ENCODE assay signal across 24 cellular contexts in the genomic region with DNA sequence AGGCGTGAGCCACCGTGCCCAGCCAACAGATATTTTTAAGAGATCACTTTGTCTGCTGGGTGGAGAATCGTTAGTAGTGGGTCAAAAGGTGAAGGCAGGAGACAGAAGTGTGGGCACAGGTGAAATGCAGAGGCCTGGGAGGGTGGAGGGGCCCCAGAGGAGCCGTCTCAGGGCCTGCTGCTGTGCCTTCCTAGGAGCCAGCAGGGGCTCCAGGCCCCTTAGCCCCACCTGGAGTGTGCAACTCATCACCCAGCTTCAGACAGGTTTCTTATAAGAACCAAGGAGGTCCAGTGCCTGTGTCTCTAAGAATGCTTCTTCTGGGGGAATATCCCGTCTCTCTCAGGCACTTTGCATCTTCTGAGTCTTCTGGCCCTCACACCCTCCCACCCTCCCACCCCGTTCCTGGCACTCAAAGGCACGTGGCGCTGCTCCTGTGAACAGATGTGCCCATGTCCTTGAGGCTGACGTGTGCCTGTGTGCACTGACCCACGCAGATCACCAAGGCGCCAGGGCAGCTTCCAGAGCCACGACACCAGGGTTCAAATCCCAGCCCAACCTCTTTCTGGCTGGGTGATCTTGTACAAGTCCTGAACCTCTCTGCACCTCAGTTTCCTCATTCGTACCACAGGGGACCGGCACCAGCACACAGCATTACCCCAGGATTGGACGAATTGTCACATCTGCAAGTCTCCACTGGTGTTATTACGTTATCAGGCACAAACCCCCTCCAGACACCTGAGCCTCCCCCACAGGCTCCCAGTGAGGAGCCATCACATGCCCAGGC. TPM values are rescaled to one million over a fixed set of nuclear protein-coding genes. Genes with fewer than 3 reads are reported as not detected.
DNase-seq lines count a peak whose midpoint lies in the region; ATAC-seq and TF ChIP-seq lines count a peak whose summit lies in the region.
"Had no signal": no experiment of that assay in that cellular context is flagged by ENCODE, and none has a peak within 500 bp of the region (broad histone marks: within the 10 kb centered on the region; RNA-seq: fewer than 3 reads in every experiment).

No MANE protein-coding gene starts in this region.

- no peaks in the 10 kb centered on the region for H3K27me3 ChIP-seq in CD8-positive, alpha-beta T cell (ENCODE audit: insufficient read depth, low read length)
- H3K27me3 ChIP-seq: BLaER1, foreskin keratinocyte, right lobe of liver had no signal

- H3K4me3 ChIP-seq in CD8-positive, alpha-beta T cell (ENCODE audit: low read depth, low read length): no peak overlapping the region
- H3K4me3 ChIP-seq: BLaER1, esophagus squamous epithelium, left ventricle myocardium inferior, right lobe of liver, tibial artery had no signal

- no peak overlapping the region for H3K27ac ChIP-seq in CD8-positive, alpha-beta T cell (ENCODE audit: low read depth, low read length)
- H3K27ac ChIP-seq: BLaER1, esophagus squamous epithelium, foreskin keratinocyte, left ventricle myocardium inferior, right lobe of liver, tibial artery had no signal

- H3K9me3 Mint-ChIP-seq in activated CD8-positive, alpha-beta memory T cell treated with anti-CD3 and anti-CD28 coated beads, Interleukin-2, amount 10 ng/mL, durations not matched to agents 7 days and 5 days (ENCODE audit: low read depth): no peaks in the 10 kb centered on the region
- no peaks in the 10 kb centered on the region for H3K9me3 Mint-ChIP-seq in CD8-positive, alpha-beta T cell
- H3K9me3 Mint-ChIP-seq in activated T-helper 1 cell treated with anti-CD3 and anti-CD28 coated beads, Interleukin-12 subunit alpha, Interleukin-12 subunit beta, Interleukin-2, Interleukin-4 antibody, amounts not matched to agents 30 ng/mL and 10 ng/mL and 1 ng/mL, durations not matched to agents 14 hours and 24 hours and 36 hours: no peaks in the 10 kb centered on the region
- H3K9me3 Mint-ChIP-seq in stimulated activated effector memory CD8-positive, alpha-beta T cell treated with anti-CD3 and anti-CD28 coated beads, Interleukin-12 subunit alpha, Interleukin-12 subunit beta, amount 100 ng/mL, for 72 hours: no peaks in the 10 kb centered on the region
- H3K9me3 Mint-ChIP-seq: activated T-cell treated with anti-CD3 and anti-CD28 coated beads, Interleukin-2, amount 50 U/mL, for 4 hours had no signal

- H3K4me1 Mint-ChIP-seq in activated CD8-positive, alpha-beta memory T cell treated with anti-CD3 and anti-CD28 coated beads, Interleukin-2, amount 10 ng/mL, durations not matched to agents 7 days and 5 days: peaks cover 52% of the 10 kb centered on the region
- peaks cover 50% of the 10 kb centered on the region for H3K4me1 Mint-ChIP-seq in CD8-positive, alpha-beta T cell (ENCODE audit: low read depth)
- H3K4me1 Mint-ChIP-seq in activated T-helper 1 cell treated with anti-CD3 and anti-CD28 coated beads, Interleukin-12 subunit alpha, Interleukin-12 subunit beta, Interleukin-2, Interleukin-4 antibody, amounts not matched to agents 30 ng/mL and 10 ng/mL and 1 ng/mL, durations not matched to agents 14 hours and 24 hours and 36 hours (ENCODE audit: low read depth): peaks cover 46% of the 10 kb centered on the region
- peaks cover 51% of the 10 kb centered on the region for H3K4me1 Mint-ChIP-seq in stimulated activated effector memory CD8-positive, alpha-beta T cell treated with anti-CD3 and anti-CD28 coated beads, Interleukin-12 subunit alpha, Interleukin-12 subunit beta, amount 100 ng/mL, for 72 hours

- intact Hi-C loops in CD8-positive, alpha-beta T cell (cut with DNase I, micrococcal nuclease): loop anchor here in 1 of 2 experiments (5.0 kb wide), 3 partner anchors 48 to 652 kb away; a partner anchor contains a TSS
- intact Hi-C loops in activated T-helper 1 cell treated with anti-CD3 and anti-CD28 coated beads, Interleukin-12 subunit alpha, Interleukin-12 subunit beta, Interleukin-2, Interleukin-4 antibody, amounts not matched to agents 30 ng/mL and 10 ng/mL and 1 ng/mL, durations not matched to agents 14 hours and 24 hours and 36 hours (cut with micrococcal nuclease): loop anchor here (5.0 kb wide), 1 partner anchor 48 kb away; a partner anchor contains a TSS

- H3K36me3 Mint-ChIP-seq in activated CD8-positive, alpha-beta memory T cell treated with anti-CD3 and anti-CD28 coated beads, Interleukin-2, amount 10 ng/mL, durations not matched to agents 7 days and 5 days: peaks cover 8% of the 10 kb centered on the region
- peaks cover 17% of the 10 kb centered on the region for H3K36me3 Mint-ChIP-seq in CD8-positive, alpha-beta T cell
- peaks cover 8% of the 10 kb centered on the region for H3K36me3 Mint-ChIP-seq in activated T-helper 1 cell treated with anti-CD3 and anti-CD28 coated beads, Interleukin-12 subunit alpha, Interleukin-12 subunit beta, Interleukin-2, Interleukin-4 antibody, amounts not matched to agents 30 ng/mL and 10 ng/mL and 1 ng/mL, durations not matched to agents 14 hours and 24 hours and 36 hours (ENCODE audit: low read depth)
- peaks cover 25% of the 10 kb centered on the region for H3K36me3 Mint-ChIP-seq in stimulated activated effector memory CD8-positive, alpha-beta T cell treated with anti-CD3 and anti-CD28 coated beads, Interleukin-12 subunit alpha, Interleukin-12 subunit beta, amount 100 ng/mL, for 72 hours
- H3K36me3 Mint-ChIP-seq: brain had no signal

- no peaks in the 10 kb centered on the region for H3K27me3 Mint-ChIP-seq in activated CD8-positive, alpha-beta memory T cell treated with anti-CD3 and anti-CD28 coated beads, Interleukin-2, amount 10 ng/mL, durations not matched to agents 7 days and 5 days
- H3K27me3 Mint-ChIP-seq in CD8-positive, alpha-beta T cell (ENCODE audit: low read depth): no peaks in the 10 kb centered on the region
- H3K27me3 Mint-ChIP-seq in activated T-helper 1 cell treated with anti-CD3 and anti-CD28 coated beads, Interleukin-12 subunit alpha, Interleukin-12 subunit beta, Interleukin-2, Interleukin-4 antibody, amounts not matched to agents 30 ng/mL and 10 ng/mL and 1 ng/mL, durations not matched to agents 14 hours and 24 hours and 36 hours (ENCODE audit: insufficient read depth): no peaks in the 10 kb centered on the region

- TF ChIP-seq CTCF in CD8-positive, alpha-beta T cell (IDR thresholded peaks at IDR 0.05): no peak

- H3K27ac Mint-ChIP-seq in activated CD8-positive, alpha-beta memory T cell treated with anti-CD3 and anti-CD28 coated beads, Interleukin-2, amount 10 ng/mL, durations not matched to agents 7 days and 5 days: peak overlapping the region; percentile 26
- H3K27ac Mint-ChIP-seq in CD8-positive, alpha-beta T cell: peak overlapping the region; percentile 37
- no peak overlapping the region for H3K27ac Mint-ChIP-seq in activated T-helper 1 cell treated with anti-CD3 and anti-CD28 coated beads, Interleukin-12 subunit alpha, Interleukin-12 subunit beta, Interleukin-2, Interleukin-4 antibody, amounts not matched to agents 30 ng/mL and 10 ng/mL and 1 ng/mL, durations not matched to agents 14 hours and 24 hours and 36 hours
- H3K27ac Mint-ChIP-seq in stimulated activated effector memory CD8-positive, alpha-beta T cell treated with anti-CD3 and anti-CD28 coated beads, Interleukin-12 subunit alpha, Interleukin-12 subunit beta, amount 100 ng/mL, for 72 hours: peak overlapping the region; percentile 37
- H3K27ac Mint-ChIP-seq: brain, progenitor cell of endocrine pancreas had no signal

- CTCF ChIA-PET in activated CD8-positive, alpha-beta memory T cell treated with anti-CD3 and anti-CD28 coated beads, Interleukin-2, amount 10 ng/mL, durations not matched to agents 7 days and 5 days (lab: Charles Lee): interaction anchor here (1.2 kb wide), 1 partner anchor 9 kb away, joined by 3 read pairs; no protein-coding TSS in a partner anchor
- CTCF ChIA-PET in CD8-positive, alpha-beta T cell (lab: Charles Lee): interaction anchor here (0.8 kb wide), 1 partner anchor 12 kb away, joined by 3 read pairs; no protein-coding TSS in a partner anchor

- H3K4me3 Mint-ChIP-seq in activated CD8-positive, alpha-beta memory T cell treated with anti-CD3 and anti-CD28 coated beads, Interleukin-2, amount 10 ng/mL, durations not matched to agents 7 days and 5 days: no peak overlapping the region
- no peak overlapping the region for H3K4me3 Mint-ChIP-seq in CD8-positive, alpha-beta T cell
- peak overlapping the region; percentile 13 for H3K4me3 Mint-ChIP-seq in activated T-helper 1 cell treated with anti-CD3 and anti-CD28 coated beads, Interleukin-12 subunit alpha, Interleukin-12 subunit beta, Interleukin-2, Interleukin-4 antibody, amounts not matched to agents 30 ng/mL and 10 ng/mL and 1 ng/mL, durations not matched to agents 14 hours and 24 hours and 36 hours
- H3K4me3 Mint-ChIP-seq in stimulated activated effector memory CD8-positive, alpha-beta T cell treated with anti-CD3 and anti-CD28 coated beads, Interleukin-12 subunit alpha, Interleukin-12 subunit beta, amount 100 ng/mL, for 72 hours: no peak overlapping the region
- H3K4me3 Mint-ChIP-seq: activated T-cell treated with anti-CD3 and anti-CD28 coated beads, Interleukin-2, amount 50 U/mL, for 4 hours; brain had no signal

- DNase-seq in activated CD8-positive, alpha-beta memory T cell treated with anti-CD3 and anti-CD28 coated beads, Interleukin-2, amount 10 ng/mL, durations not matched to agents 7 days and 5 days: no peak
- no peak for DNase-seq in activated CD8-positive, alpha-beta memory T cell treated with anti-CD3 and anti-CD28 coated beads, Interleukin-2, amount 50 U/mL, for 48 hours
- no peak for DNase-seq in CD8-positive, alpha-beta T cell
- no peak for DNase-seq in activated T-helper 1 cell treated with anti-CD3 and anti-CD28 coated beads, Interleukin-12 subunit alpha, Interleukin-12 subunit beta, Interleukin-2, Interleukin-4 antibody, amounts not matched to agents 30 ng/mL and 10 ng/mL and 1 ng/mL, durations not matched to agents 14 hours and 24 hours and 36 hours (ENCODE audit: low spot score)
- DNase-seq in stimulated activated effector memory CD8-positive, alpha-beta T cell treated with anti-CD3 and anti-CD28 coated beads, Interleukin-12 subunit alpha, Interleukin-12 subunit beta, amount 100 ng/mL, for 72 hours (ENCODE audit: low spot score in 2 of 2): no peak
- DNase-seq in middle frontal gyrus (ENCODE audit: extremely low spot score, low spot score): no peak
- no peak for DNase-seq in stimulated activated naive CD8-positive, alpha-beta T cell treated with anti-CD3 and anti-CD28 coated beads, Interleukin-15, Interleukin-2, amounts not matched to agents 100 U/mL and 50 U/mL, for 24 hours
- DNase-seq: activated naive CD4-positive, alpha-beta T cell; activated T-cell treated with anti-CD3 and anti-CD28 coated beads, Interleukin-2, amount 50 U/mL, for 4 hours; Calu3; DMS79; esophagus squamous epithelium; foreskin keratinocyte; left ventricle myocardium inferior; mesendoderm; MV-4-11; NCI-H1694; nucleus accumbens; right lobe of liver; tibial artery had no signal

- no peak for ATAC-seq in activated CD8-positive, alpha-beta memory T cell treated with anti-CD3 and anti-CD28 coated beads, Interleukin-2, amount 10 ng/mL, durations not matched to agents 7 days and 5 days
- ATAC-seq in CD8-positive, alpha-beta T cell: no peak
- ATAC-seq in stimulated activated effector memory CD8-positive, alpha-beta T cell treated with anti-CD3 and anti-CD28 coated beads, Interleukin-12 subunit alpha, Interleukin-12 subunit beta, amount 100 ng/mL, for 72 hours: no peak
- no peak for ATAC-seq in stimulated activated naive CD8-positive, alpha-beta T cell treated with anti-CD3 and anti-CD28 coated beads, Interleukin-15, Interleukin-2, amounts not matched to agents 100 U/mL and 50 U/mL, for 24 hours
- ATAC-seq: activated CD4-positive, CD25-positive, alpha-beta regulatory T cell treated with anti-CD3 and anti-CD28 coated beads, Interleukin-2, amount 50 U/mL, for 24 hours; activated T-cell treated with anti-CD3 and anti-CD28 coated beads, Interleukin-2, amount 50 U/mL, for 4 hours; foreskin keratinocyte; right lobe of liver had no signal

- peaks cover 49% of the 10 kb centered on the region for H3K4me1 ChIP-seq in CD8-positive, alpha-beta T cell (ENCODE audit: insufficient read depth, low read length)

- H3K9me3 ChIP-seq in CD8-positive, alpha-beta T cell (ENCODE audit: low read length): no peaks in the 10 kb centered on the region
- H3K9me3 ChIP-seq: BLaER1, esophagus squamous epithelium, left ventricle myocardium inferior, right lobe of liver, tibial artery had no signal

- POLR2A ChIA-PET in CD8-positive, alpha-beta T cell (lab: Charles Lee): no interaction called here

- H3K36me3 ChIP-seq in CD8-positive, alpha-beta T cell (ENCODE audit: insufficient read depth, low read length): peaks cover 5% of the 10 kb centered on the region
- H3K36me3 ChIP-seq: right lobe of liver had no signal

RNA-seq across cellular contexts. Expression of a gene that starts 3.4 kb away (rescaled TPM):
- total RNA-seq in activated CD8-positive, alpha-beta memory T cell treated with anti-CD3 and anti-CD28 coated beads, Interleukin-2, amount 10 ng/mL, durations not matched to agents 7 days and 5 days: 10 to 100 TPM; 49.6 to 68.2 TPM
- 10 to 100 TPM; 37.1 to 43.4 TPM for total RNA-seq in CD8-positive, alpha-beta T cell
- 26.2 and 27.3 TPM in 2 replicates for total RNA-seq in activated T-helper 1 cell treated with anti-CD3 and anti-CD28 coated beads, Interleukin-12 subunit alpha, Interleukin-12 subunit beta, Interleukin-2, Interleukin-4 antibody, amounts not matched to agents 30 ng/mL and 10 ng/mL and 1 ng/mL, durations not matched to agents 14 hours and 24 hours and 36 hours

RNA-seq across cellular contexts. Expression of a gene that starts 23.9 kb away (rescaled TPM):
- total RNA-seq in activated CD8-positive, alpha-beta memory T cell treated with anti-CD3 and anti-CD28 coated beads, Interleukin-2, amount 10 ng/mL, durations not matched to agents 7 days and 5 days: under 1 TPM; 0.19 to 0.29 TPM
- total RNA-seq in CD8-positive, alpha-beta T cell: under 1 TPM; 0.16 to 0.42 TPM
- 0.08 and 0.17 TPM in 2 replicates for total RNA-seq in activated T-helper 1 cell treated with anti-CD3 and anti-CD28 coated beads, Interleukin-12 subunit alpha, Interleukin-12 subunit beta, Interleukin-2, Interleukin-4 antibody, amounts not matched to agents 30 ng/mL and 10 ng/mL and 1 ng/mL, durations not matched to agents 14 hours and 24 hours and 36 hours

RNA-seq across cellular contexts. Expression of a gene that starts 41.9 kb away (rescaled TPM):
- total RNA-seq in activated CD8-positive, alpha-beta memory T cell treated with anti-CD3 and anti-CD28 coated beads, Interleukin-2, amount 10 ng/mL, durations not matched to agents 7 days and 5 days: 100 to 1,000 TPM in 1 of 2 experiments, 10 to 100 TPM in 1; 97.2 to 118 TPM
- 100 to 1,000 TPM; 112 to 115 TPM for total RNA-seq in CD8-positive, alpha-beta T cell
- total RNA-seq in activated T-helper 1 cell treated with anti-CD3 and anti-CD28 coated beads, Interleukin-12 subunit alpha, Interleukin-12 subunit beta, Interleukin-2, Interleukin-4 antibody, amounts not matched to agents 30 ng/mL and 10 ng/mL and 1 ng/mL, durations not matched to agents 14 hours and 24 hours and 36 hours: 81.0 and 88.7 TPM in 2 replicates

RNA-seq across cellular contexts. Expression of a gene that starts 46.3 kb away (rescaled TPM):
- 10 to 100 TPM; 80.1 to 87.6 TPM for total RNA-seq in activated CD8-positive, alpha-beta memory T cell treated with anti-CD3 and anti-CD28 coated beads, Interleukin-2, amount 10 ng/mL, durations not matched to agents 7 days and 5 days
- 10 to 100 TPM; 42.4 to 46.0 TPM for total RNA-seq in CD8-positive, alpha-beta T cell
- total RNA-seq in activated T-helper 1 cell treated with anti-CD3 and anti-CD28 coated beads, Interleukin-12 subunit alpha, Interleukin-12 subunit beta, Interleukin-2, Interleukin-4 antibody, amounts not matched to agents 30 ng/mL and 10 ng/mL and 1 ng/mL, durations not matched to agents 14 hours and 24 hours and 36 hours: 65.6 and 68.2 TPM in 2 replicates

RNA-seq across cellular contexts. Expression of a gene that starts 48.1 kb away (rescaled TPM):
- under 1 TPM in 1 of 2 experiments, not detected in 1; 0.05 TPM for total RNA-seq in activated CD8-positive, alpha-beta memory T cell treated with anti-CD3 and anti-CD28 coated beads, Interleukin-2, amount 10 ng/mL, durations not matched to agents 7 days and 5 days
- total RNA-seq in CD8-positive, alpha-beta T cell: not detected
- 0.05 and 0.10 TPM in 2 replicates for total RNA-seq in activated T-helper 1 cell treated with anti-CD3 and anti-CD28 coated beads, Interleukin-12 subunit alpha, Interleukin-12 subunit beta, Interleukin-2, Interleukin-4 antibody, amounts not matched to agents 30 ng/mL and 10 ng/mL and 1 ng/mL, durations not matched to agents 14 hours and 24 hours and 36 hours
